ENCODE assay signal across 15 cellular contexts in the genomic region with DNA sequence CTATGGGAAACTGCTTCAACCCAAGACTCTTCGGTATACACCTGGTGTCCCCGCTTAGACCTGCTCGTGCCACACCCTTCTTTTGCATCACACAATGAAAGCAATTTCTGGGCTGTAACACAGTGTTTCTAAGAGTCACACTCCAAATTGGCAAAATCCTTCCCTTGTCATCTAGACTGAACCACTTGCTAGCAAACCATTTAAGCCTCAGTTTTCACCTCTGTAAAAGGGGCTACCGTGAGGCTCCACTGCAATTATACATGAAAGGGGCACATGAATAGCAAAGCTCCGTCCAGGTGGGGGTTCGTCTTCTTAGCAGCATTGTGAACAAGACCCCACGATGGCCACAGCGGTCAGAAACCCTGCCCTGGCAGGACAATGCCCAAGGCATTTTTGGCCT.
"Had no signal": no experiment of that assay in that cellular context is flagged by ENCODE, and none has a peak within 500 bp of the region (broad histone marks: within the 10 kb centered on the region; RNA-seq: fewer than 3 reads in every experiment).

No MANE protein-coding gene starts in this region.

- H3K27ac Mint-ChIP-seq: activated CD4-positive, alpha-beta memory T cell treated with anti-CD3 and anti-CD28 coated beads for 36 hours; activated T-helper 17 cell treated with anti-CD3 and anti-CD28 coated beads, Interleukin-2, amount 50 U/mL, for 72 hours; WTC11 had no signal

- H3K36me3 ChIP-seq: left lung, prostate gland, right atrium auricular region, stomach, upper lobe of left lung had no signal

- H3K27ac ChIP-seq: body of pancreas, left lung, prostate gland, right atrium auricular region, upper lobe of left lung had no signal

- H3K9me3 Mint-ChIP-seq: activated CD4-positive, alpha-beta memory T cell treated with anti-CD3 and anti-CD28 coated beads for 36 hours; activated T-helper 17 cell treated with anti-CD3 and anti-CD28 coated beads, Interleukin-2, amount 50 U/mL, for 72 hours; WTC11 had no signal

- H3K4me3 ChIP-seq: body of pancreas, left lung, prostate gland, right atrium auricular region, upper lobe of left lung had no signal

- H3K9me3 ChIP-seq: body of pancreas, left lung, prostate gland, right atrium auricular region, stomach, upper lobe of left lung had no signal

- H3K36me3 Mint-ChIP-seq: activated CD4-positive, alpha-beta memory T cell treated with anti-CD3 and anti-CD28 coated beads for 36 hours; WTC11 had no signal

- DNase-seq: activated CD4-positive, alpha-beta memory T cell treated with anti-CD3 and anti-CD28 coated beads for 36 hours; activated CD4-positive, alpha-beta T cell treated with anti-CD3 and anti-CD28 coated beads for 4 hours; activated naive CD4-positive, alpha-beta T cell; activated T-cell treated with anti-CD3 and anti-CD28 coated beads, Interleukin-2, amount 50 U/mL, for 1 hour; kidney; midbrain; occipital lobe; upper lobe of left lung had no signal

- ATAC-seq: activated T-helper 17 cell treated with anti-CD3 and anti-CD28 coated beads, Interleukin-2, amount 50 U/mL, for 72 hours had no signal

- H3K4me3 Mint-ChIP-seq: activated CD4-positive, alpha-beta memory T cell treated with anti-CD3 and anti-CD28 coated beads for 36 hours; activated T-helper 17 cell treated with anti-CD3 and anti-CD28 coated beads, Interleukin-2, amount 50 U/mL, for 72 hours; WTC11 had no signal

- H3K4me1 Mint-ChIP-seq: activated T-helper 17 cell treated with anti-CD3 and anti-CD28 coated beads, Interleukin-2, amount 50 U/mL, for 72 hours had no signal

- H3K27me3 ChIP-seq: body of pancreas, right atrium auricular region, upper lobe of left lung had no signal

- H3K4me1 ChIP-seq: left lung, prostate gland, right atrium auricular region had no signal
